ENCODE assay signal across 1 cellular context in the genomic region with DNA sequence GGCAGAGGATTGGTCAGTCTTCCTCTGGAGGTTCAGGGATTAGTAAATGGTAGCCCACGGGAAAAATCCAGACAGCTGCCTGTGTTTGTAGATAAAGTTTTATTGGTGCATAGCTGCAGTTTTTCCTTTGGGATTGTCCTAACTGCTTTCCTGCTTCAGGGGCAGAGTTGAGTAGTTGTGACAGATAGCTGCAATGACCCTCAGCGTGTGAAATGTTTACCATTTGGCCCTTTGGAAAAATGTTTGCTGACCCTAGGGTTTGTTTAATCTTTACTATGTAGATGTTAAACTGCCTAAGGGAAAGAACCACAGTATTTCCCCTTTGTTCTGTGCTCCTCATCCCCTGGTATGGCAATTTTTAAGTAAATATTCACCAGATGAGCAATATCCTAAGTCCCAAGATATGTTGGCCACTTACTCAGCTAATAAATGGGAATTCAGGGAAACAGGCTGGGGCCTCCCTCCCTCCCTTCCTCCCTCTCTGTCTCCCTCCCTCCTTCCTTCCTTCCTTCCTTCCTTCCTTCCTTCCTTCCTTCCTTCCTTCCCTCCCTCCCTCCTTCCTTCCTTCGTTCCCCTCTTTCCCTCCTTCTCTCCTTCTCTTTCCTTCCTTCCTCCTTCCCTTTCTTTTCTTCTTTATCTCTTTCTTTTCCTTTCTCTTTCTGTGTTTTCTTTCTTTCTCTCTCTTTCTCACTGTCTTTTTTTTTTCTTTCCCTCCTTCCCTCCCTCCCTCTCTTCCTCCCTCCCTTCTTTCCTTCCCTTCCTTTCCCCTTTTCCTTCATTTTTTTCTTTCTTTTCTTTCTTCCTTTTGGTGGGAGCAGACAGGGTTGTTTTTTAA.
TF ChIP-seq lines count a peak whose summit lies in the region.

No MANE protein-coding gene starts in this region.

TF ChIP-seq in K562, 482 proteins besides CTCF, POLR2A, EP300 and RAD21 (continued from another document):
- TF ChIP-seq, protein P1, sequence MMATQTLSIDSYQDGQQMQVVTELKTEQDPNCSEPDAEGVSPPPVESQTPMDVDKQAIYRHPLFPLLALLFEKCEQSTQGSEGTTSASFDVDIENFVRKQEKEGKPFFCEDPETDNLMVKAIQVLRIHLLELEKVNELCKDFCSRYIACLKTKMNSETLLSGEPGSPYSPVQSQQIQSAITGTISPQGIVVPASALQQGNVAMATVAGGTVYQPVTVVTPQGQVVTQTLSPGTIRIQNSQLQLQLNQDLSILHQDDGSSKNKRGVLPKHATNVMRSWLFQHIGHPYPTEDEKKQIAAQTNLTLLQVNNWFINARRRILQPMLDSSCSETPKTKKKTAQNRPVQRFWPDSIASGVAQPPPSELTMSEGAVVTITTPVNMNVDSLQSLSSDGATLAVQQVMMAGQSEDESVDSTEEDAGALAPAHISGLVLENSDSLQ (IDR thresholded peaks at IDR 0.05): no peak
- TF ChIP-seq ZNF408 (CRISPR knock-in tag; IDR thresholded peaks at IDR 0.05; ENCODE audit: low read depth) (no peak), ZNF197 (CRISPR knock-in tag; IDR thresholded peaks at IDR 0.05; ENCODE audit: low read depth) (no peak), HNRNPK (IDR thresholded peaks at IDR 0.05; ENCODE audit: low read depth, low read length, poor library complexity, severe bottlenecking) (no peak), LARP7 (IDR thresholded peaks at IDR 0.05) (peak; percentile 61; the same call in 1 of the 2 replicates), SETDB1 (IDR thresholded peaks at IDR 0.05; ENCODE audit: low read length) (no peak)
- TF ChIP-seq, protein P2, sequence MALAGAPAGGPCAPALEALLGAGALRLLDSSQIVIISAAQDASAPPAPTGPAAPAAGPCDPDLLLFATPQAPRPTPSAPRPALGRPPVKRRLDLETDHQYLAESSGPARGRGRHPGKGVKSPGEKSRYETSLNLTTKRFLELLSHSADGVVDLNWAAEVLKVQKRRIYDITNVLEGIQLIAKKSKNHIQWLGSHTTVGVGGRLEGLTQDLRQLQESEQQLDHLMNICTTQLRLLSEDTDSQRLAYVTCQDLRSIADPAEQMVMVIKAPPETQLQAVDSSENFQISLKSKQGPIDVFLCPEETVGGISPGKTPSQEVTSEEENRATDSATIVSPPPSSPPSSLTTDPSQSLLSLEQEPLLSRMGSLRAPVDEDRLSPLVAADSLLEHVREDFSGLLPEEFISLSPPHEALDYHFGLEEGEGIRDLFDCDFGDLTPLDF (CRISPR knock-in tag; IDR thresholded peaks at IDR 0.05): 0 out of 2 replicates have a peak, but pooled peaks have one; percentile 33
- TF ChIP-seq, protein P3, sequence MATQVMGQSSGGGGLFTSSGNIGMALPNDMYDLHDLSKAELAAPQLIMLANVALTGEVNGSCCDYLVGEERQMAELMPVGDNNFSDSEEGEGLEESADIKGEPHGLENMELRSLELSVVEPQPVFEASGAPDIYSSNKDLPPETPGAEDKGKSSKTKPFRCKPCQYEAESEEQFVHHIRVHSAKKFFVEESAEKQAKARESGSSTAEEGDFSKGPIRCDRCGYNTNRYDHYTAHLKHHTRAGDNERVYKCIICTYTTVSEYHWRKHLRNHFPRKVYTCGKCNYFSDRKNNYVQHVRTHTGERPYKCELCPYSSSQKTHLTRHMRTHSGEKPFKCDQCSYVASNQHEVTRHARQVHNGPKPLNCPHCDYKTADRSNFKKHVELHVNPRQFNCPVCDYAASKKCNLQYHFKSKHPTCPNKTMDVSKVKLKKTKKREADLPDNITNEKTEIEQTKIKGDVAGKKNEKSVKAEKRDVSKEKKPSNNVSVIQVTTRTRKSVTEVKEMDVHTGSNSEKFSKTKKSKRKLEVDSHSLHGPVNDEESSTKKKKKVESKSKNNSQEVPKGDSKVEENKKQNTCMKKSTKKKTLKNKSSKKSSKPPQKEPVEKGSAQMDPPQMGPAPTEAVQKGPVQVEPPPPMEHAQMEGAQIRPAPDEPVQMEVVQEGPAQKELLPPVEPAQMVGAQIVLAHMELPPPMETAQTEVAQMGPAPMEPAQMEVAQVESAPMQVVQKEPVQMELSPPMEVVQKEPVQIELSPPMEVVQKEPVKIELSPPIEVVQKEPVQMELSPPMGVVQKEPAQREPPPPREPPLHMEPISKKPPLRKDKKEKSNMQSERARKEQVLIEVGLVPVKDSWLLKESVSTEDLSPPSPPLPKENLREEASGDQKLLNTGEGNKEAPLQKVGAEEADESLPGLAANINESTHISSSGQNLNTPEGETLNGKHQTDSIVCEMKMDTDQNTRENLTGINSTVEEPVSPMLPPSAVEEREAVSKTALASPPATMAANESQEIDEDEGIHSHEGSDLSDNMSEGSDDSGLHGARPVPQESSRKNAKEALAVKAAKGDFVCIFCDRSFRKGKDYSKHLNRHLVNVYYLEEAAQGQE (CRISPR knock-in tag; IDR thresholded peaks at IDR 0.05; ENCODE audit: low read depth): no peak
